Comparison of ENCODE assay signal across 1 cellular context in genomic region chr1:167225920-167226319, GRCh38.
TF ChIP-seq lines count a peak whose summit lies in the region.

No MANE protein-coding gene starts in this region.

TF ChIP-seq in K562, 482 proteins besides CTCF, POLR2A, EP300 and RAD21:
- 0 out of 2 replicates have a peak, but pooled peaks have one; percentile 25 for TF ChIP-seq JUND (IDR thresholded peaks at IDR 0.05; ENCODE audit: borderline replicate concordance, low read depth, low read length)
- TF ChIP-seq JUND (tag; IDR thresholded peaks at IDR 0.05; ENCODE audit: borderline replicate concordance, low read depth, low read length), result no peak; the same call in 2 of the 3 replicates
- TF ChIP-seq TEAD1 (CRISPR knock-in tag; IDR thresholded peaks at IDR 0.05), result no peak
- no peak for TF ChIP-seq E2F6 (IDR thresholded peaks at IDR 0.05; ENCODE audit: borderline replicate concordance in 1 of 2, extremely low read depth in 1 of 2, insufficient read depth in 1 of 2, insufficient read length in 1 of 2, low read depth in 1 of 2, low read length in 1 of 2, poor library complexity in 1 of 2, severe bottlenecking in 1 of 2)
- TF ChIP-seq AFF1 (IDR thresholded peaks at IDR 0.05; ENCODE audit: low read depth in 1 of 2, partially characterized antibody in 2 of 2), result peak in 1 of 2 experiments; percentile 32
- 0 out of 2 replicates have a peak, but pooled peaks have one; percentile 57 for TF ChIP-seq NFATC3 (IDR thresholded peaks at IDR 0.05)
- peak; percentile 69 for TF ChIP-seq ARID2 (IDR thresholded peaks at IDR 0.05)
- peak; percentile 31 to 62; a peak in 2 of 4 replicates for TF ChIP-seq FOXK2 (conservative IDR thresholded peaks at IDR 0.05 in 1 of 2, IDR thresholded peaks at IDR 0.05 in 1 of 2; ENCODE audit: low read depth in 2 of 2)
- TF ChIP-seq SMARCC2 (IDR thresholded peaks at IDR 0.05; ENCODE audit: low read depth), result peak; percentile 81; the same call in 1 of the 2 replicates
- TF ChIP-seq, protein P1, sequence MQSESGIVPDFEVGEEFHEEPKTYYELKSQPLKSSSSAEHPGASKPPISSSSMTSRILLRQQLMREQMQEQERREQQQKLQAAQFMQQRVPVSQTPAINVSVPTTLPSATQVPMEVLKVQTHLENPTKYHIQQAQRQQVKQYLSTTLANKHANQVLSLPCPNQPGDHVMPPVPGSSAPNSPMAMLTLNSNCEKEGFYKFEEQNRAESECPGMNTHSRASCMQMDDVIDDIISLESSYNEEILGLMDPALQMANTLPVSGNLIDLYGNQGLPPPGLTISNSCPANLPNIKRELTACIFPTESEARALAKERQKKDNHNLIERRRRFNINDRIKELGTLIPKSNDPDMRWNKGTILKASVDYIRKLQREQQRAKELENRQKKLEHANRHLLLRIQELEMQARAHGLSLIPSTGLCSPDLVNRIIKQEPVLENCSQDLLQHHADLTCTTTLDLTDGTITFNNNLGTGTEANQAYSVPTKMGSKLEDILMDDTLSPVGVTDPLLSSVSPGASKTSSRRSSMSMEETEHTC (IDR thresholded peaks at IDR 0.05), result no peak
- peak; percentile 33; the same call in 1 of the 2 replicates for TF ChIP-seq ARID1B (IDR thresholded peaks at IDR 0.05)
- 0 out of 2 replicates have a peak, but pooled peaks have one; percentile 15 for TF ChIP-seq EHMT2 (IDR thresholded peaks at IDR 0.05)
- peak; percentile 76 for TF ChIP-seq SMARCA4 (IDR thresholded peaks at IDR 0.05)
- TF ChIP-seq ARID3A (IDR thresholded peaks at IDR 0.05; ENCODE audit: borderline replicate concordance, low read depth, low read length), result peak; percentile 75; the same call in 1 of the 2 replicates
- TF ChIP-seq, protein P2, sequence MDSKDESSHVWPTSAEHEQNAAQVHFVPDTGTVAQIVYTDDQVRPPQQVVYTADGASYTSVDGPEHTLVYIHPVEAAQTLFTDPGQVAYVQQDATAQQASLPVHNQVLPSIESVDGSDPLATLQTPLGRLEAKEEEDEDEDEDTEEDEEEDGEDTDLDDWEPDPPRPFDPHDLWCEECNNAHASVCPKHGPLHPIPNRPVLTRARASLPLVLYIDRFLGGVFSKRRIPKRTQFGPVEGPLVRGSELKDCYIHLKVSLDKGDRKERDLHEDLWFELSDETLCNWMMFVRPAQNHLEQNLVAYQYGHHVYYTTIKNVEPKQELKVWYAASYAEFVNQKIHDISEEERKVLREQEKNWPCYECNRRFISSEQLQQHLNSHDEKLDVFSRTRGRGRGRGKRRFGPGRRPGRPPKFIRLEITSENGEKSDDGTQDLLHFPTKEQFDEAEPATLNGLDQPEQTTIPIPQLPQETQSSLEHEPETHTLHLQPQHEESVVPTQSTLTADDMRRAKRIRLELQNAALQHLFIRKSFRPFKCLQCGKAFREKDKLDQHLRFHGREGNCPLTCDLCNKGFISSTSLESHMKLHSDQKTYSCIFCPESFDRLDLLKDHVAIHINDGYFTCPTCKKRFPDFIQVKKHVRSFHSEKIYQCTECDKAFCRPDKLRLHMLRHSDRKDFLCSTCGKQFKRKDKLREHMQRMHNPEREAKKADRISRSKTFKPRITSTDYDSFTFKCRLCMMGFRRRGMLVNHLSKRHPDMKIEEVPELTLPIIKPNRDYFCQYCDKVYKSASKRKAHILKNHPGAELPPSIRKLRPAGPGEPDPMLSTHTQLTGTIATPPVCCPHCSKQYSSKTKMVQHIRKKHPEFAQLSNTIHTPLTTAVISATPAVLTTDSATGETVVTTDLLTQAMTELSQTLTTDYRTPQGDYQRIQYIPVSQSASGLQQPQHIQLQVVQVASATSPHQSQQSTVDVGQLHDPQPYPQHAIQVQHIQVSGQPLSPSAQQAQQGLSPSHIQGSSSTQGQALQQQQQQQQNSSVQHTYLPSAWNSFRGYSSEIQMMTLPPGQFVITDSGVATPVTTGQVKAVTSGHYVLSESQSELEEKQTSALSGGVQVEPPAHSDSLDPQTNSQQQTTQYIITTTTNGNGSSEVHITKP (IDR thresholded peaks at IDR 0.05; ENCODE audit: partially characterized antibody), result peak; percentile 26
- TF ChIP-seq ZSCAN29 (IDR thresholded peaks at IDR 0.05), result peak; percentile 14; the same call in 1 of the 2 replicates
- TF ChIP-seq SMARCE1 (IDR thresholded peaks at IDR 0.05), result peak; percentile 67; the same call in 1 of the 2 replicates
- peak; percentile 14; the same call in 1 of the 2 replicates for TF ChIP-seq FOSL1 (tag; conservative IDR thresholded peaks at IDR 0.05)
- 0 out of 2 replicates have a peak, but pooled peaks have one; percentile 9 for TF ChIP-seq FOXM1 (IDR thresholded peaks at IDR 0.05; ENCODE audit: low read depth)
- TF ChIP-seq FOXM1 (CRISPR knock-in tag; IDR thresholded peaks at IDR 0.05; ENCODE audit: low read depth), result no peak
- TF ChIP-seq SRF (CRISPR knock-in tag; IDR thresholded peaks at IDR 0.05), result 0 out of 4 replicates have a peak, but pooled peaks of 1 of the 2 experiments have one; percentile 36
- no peak for TF ChIP-seq KLF16 (IDR thresholded peaks at IDR 0.05)
